Comparison of ENCODE assay signal across 18 cellular contexts in genomic region chr12:129483494-129483893, GRCh38.
A peak's percentile ranks its signal among the peaks of the same experiment; 100 is the strongest.
DNase-seq lines count a peak whose midpoint lies in the region; ATAC-seq and TF ChIP-seq lines count a peak whose summit lies in the region.
"Had no signal": no experiment of that assay in that cellular context is flagged by ENCODE, and none has a peak within 500 bp of the region (broad histone marks: within the 10 kb centered on the region; RNA-seq: fewer than 3 reads in every experiment).

No MANE protein-coding gene starts in this region.

- no peak overlapping the region for H3K4me3 ChIP-seq in esophagus muscularis mucosa
- H3K4me3 ChIP-seq in left lung = no peak overlapping the region
- H3K4me3 ChIP-seq: BLaER1 treated with 17β-estradiol and CSF1 and Interleukin-3, amounts not matched to agents 10 nM and 100 nM; GM12878 had no signal

- peaks cover 0 to 4% (median 0%) of the 10 kb centered on the region in 4 donors for H3K27me3 ChIP-seq in esophagus muscularis mucosa
- no peaks in the 10 kb centered on the region for H3K27me3 ChIP-seq in left lung
- H3K27me3 ChIP-seq: BLaER1 treated with 17β-estradiol and CSF1 and Interleukin-3, amounts not matched to agents 10 nM and 100 nM had no signal

- DNase-seq in Ammon's horn (ENCODE audit: low spot score) (peak; percentile 16), esophagus muscularis mucosa (ENCODE audit: extremely low spot score) (peak; percentile 72), occipital lobe (lab: John Stamatoyannopoulos, UW) (peak; percentile 28), RWPE1 (ENCODE audit: low spot score) (no peak), middle frontal gyrus (ENCODE audit: extremely low spot score, low spot score) (no peak), left lung (no peak), SK-N-DZ (ENCODE audit: low spot score) (no peak)
- DNase-seq: 8988T; Calu3; CD8-positive, alpha-beta T cell; DMS79 treated with DMSO at 0.1 percent for 48 hours; GOT3; H7; HFFc6 had no signal

- H3K9me3 ChIP-seq in KOPT-K1 (ENCODE audit: insufficient read depth, low read length, poor library complexity, severe bottlenecking) (no peaks in the 10 kb centered on the region), esophagus muscularis mucosa (no peaks in the 10 kb centered on the region), left lung (peaks cover 0 to 2% of the 10 kb centered on the region in 2 donors)
- H3K9me3 ChIP-seq: BLaER1 treated with 17β-estradiol and CSF1 and Interleukin-3, amounts not matched to agents 10 nM and 100 nM had no signal

- CTCF ChIA-PET in RWPE1 (lab: Yijun Ruan, JAX) = no interaction called here

- TF ChIP-seq EP300 in esophagus muscularis mucosa (IDR thresholded peaks at IDR 0.05) = no peak

- no peak for ATAC-seq in left lung
- ATAC-seq: CD8-positive, alpha-beta T cell; GM12878; HCT116 had no signal

- 81% methylated on average over 9 of the region's 9 CpGs for WGBS in esophagus muscularis mucosa

- peak overlapping the region; percentile 94 for H3K27ac ChIP-seq in KOPT-K1 (ENCODE audit: low read depth, low read length, poor library complexity, severe bottlenecking)
- no peak overlapping the region for H3K27ac ChIP-seq in esophagus muscularis mucosa (replicated peaks in 1 of 4)
- no peak overlapping the region for H3K27ac ChIP-seq in RWPE1
- H3K27ac ChIP-seq in left lung = no peak overlapping the region
- H3K27ac ChIP-seq: BLaER1 treated with 17β-estradiol and CSF1 and Interleukin-3, amounts not matched to agents 10 nM and 100 nM had no signal

- POLR2A ChIA-PET in RWPE1 (lab: Yijun Ruan, JAX; ENCODE audit: low non-redundant PET) = no interaction called here

- intact Hi-C loops in esophagus muscularis mucosa (cut with DNase I) = no loop called here
- intact Hi-C loops in left lung (cut with DNase I) = no loop called here

- H3K4me1 ChIP-seq in esophagus muscularis mucosa = no peaks in the 10 kb centered on the region
- H3K4me1 ChIP-seq in left lung = no peaks in the 10 kb centered on the region
- H3K4me1 ChIP-seq: BLaER1 treated with 17β-estradiol and CSF1 and Interleukin-3, amounts not matched to agents 10 nM and 100 nM had no signal

- TF ChIP-seq POLR2A in esophagus muscularis mucosa (IDR thresholded peaks at IDR 0.05; ENCODE audit: low read depth) = no peak

- TF ChIP-seq CTCF in esophagus muscularis mucosa (IDR thresholded peaks at IDR 0.05) (no peak), RWPE1 (conservative IDR thresholded peaks at IDR 0.05; ENCODE audit: low read depth) (no peak), left lung (IDR thresholded peaks at IDR 0.05) (no peak)

- no peaks in the 10 kb centered on the region for H3K36me3 ChIP-seq in KOPT-K1 (ENCODE audit: insufficient read depth, low read length)
- H3K36me3 ChIP-seq in esophagus muscularis mucosa = no peaks in the 10 kb centered on the region
- H3K36me3 ChIP-seq in left lung = no peaks in the 10 kb centered on the region
- H3K36me3 ChIP-seq: BLaER1 treated with 17β-estradiol and CSF1 and Interleukin-3, amounts not matched to agents 10 nM and 100 nM had no signal

Comparison
In these comparisons a context has a peak if more than half of its experiments do, and no peak if none do; other contexts are left out.
1. DNase-seq: peak in Ammon's horn (single experiment), esophagus muscularis mucosa (single experiment) and occipital lobe (single experiment); none in RWPE1 (single experiment), middle frontal gyrus (single experiment), left lung (0 of 2) and SK-N-DZ (single experiment).